In the genomic region with DNA sequence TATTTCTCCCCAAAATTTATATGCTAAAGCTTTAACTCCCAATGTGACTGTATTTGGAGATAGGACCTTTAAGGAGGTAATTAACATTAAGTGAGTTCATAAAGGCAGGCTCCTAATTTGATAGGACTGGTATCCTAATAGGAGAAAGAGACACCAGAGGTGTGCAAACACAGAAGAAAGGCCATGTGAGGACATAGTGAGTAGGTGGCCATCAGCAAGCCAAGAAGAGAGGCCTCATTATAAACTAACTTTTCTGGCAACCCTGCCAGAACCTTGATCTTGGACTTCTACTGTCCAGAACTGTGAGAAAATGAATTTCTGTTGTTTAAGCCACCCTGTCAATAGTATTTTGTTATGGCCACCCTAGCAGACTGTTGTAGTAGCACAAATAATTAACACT, we compare ENCODE assay signal across 11 cellular contexts.
"Had no signal": no experiment of that assay in that cellular context is flagged by ENCODE, and none has a peak within 500 bp of the region (broad histone marks: within the 10 kb centered on the region; RNA-seq: fewer than 3 reads in every experiment).

No MANE protein-coding gene starts in this region.

- H3K9me3 ChIP-seq: HAP-1 had no signal

- H3K9ac ChIP-seq: GM23248 had no signal

- DNase-seq: GM23248, GOT3, H7, H9, HCEC 1CT, HFFc6 had no signal

- FAIRE-seq: H1, H54 had no signal

- H3K27ac ChIP-seq: GM23248 had no signal

- H3K36me3 ChIP-seq: HAP-1 had no signal

- H2AFZ ChIP-seq: GM23248, GM23338 had no signal

- H3K4me2 ChIP-seq: GM23338 had no signal

- H3K4me3 ChIP-seq: GM23248, GM23338, HAP-1 had no signal

- ATAC-seq: GM23338, HCT116 had no signal

- H3K4me1 ChIP-seq: HAP-1 had no signal
